ENCODE assay signal across 15 cellular contexts in the genomic region with DNA sequence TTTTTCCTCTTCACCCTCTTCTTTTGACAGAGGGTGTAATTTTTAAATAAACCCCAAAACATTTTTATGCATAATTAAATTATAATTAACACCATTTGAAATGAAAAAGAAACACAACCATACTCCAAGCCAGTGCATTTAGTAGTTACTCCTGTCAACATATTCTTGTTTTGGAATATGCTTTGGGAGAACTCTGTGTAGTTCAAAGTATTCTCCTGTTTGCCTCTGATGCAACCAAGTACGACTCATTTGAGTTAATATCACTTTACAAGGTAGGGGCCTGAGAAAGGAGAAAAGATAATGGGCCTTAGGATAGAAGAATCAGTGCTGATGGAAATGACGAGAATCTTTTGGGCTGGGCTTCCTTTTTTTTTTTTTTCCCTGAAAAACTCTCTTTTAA. TPM values are rescaled to one million over a fixed set of nuclear protein-coding genes. Genes with fewer than 3 reads are reported as not detected.
DNase-seq lines count a peak whose midpoint lies in the region; ATAC-seq and TF ChIP-seq lines count a peak whose summit lies in the region.
"Had no signal": no experiment of that assay in that cellular context is flagged by ENCODE, and none has a peak within 500 bp of the region (broad histone marks: within the 10 kb centered on the region; RNA-seq: fewer than 3 reads in every experiment).

No MANE protein-coding gene starts in this region.

- H3K4me1 Mint-ChIP-seq in mesothelial cell of epicardium: peaks cover 38% of the 10 kb centered on the region

- ATAC-seq in GM18867 (IDR thresholded peaks at IDR 0.05; ENCODE audit: unreplicated experiment) (no peak), GM18873 (IDR thresholded peaks at IDR 0.05; ENCODE audit: low FRiP score, unreplicated experiment) (no peak), GM21381 (IDR thresholded peaks at IDR 0.05; ENCODE audit: unreplicated experiment) (no peak)
- ATAC-seq: activated T-cell treated with anti-CD3 and anti-CD28 coated beads, Interleukin-2, amount 50 U/mL, for 72 hours; stimulated activated memory B cell treated with anti-CD40 and anti-IgM and Interleukin-4, amounts not matched to agents 10 μg/mL and 1 μg/mL and 100 μg/mL, for 72 hours had no signal

- peak overlapping the region; percentile 95 for H3K4me3 ChIP-seq in AG10803 (ENCODE audit: low read length)
- peak overlapping the region; percentile 74 for H3K4me3 ChIP-seq in ectodermal cell (ENCODE audit: insufficient read depth, low read depth, low read length)
- H3K4me3 ChIP-seq: BLaER1 had no signal

- peak overlapping the region; percentile 72 for H3K27ac Mint-ChIP-seq in mesothelial cell of epicardium
- H3K27ac Mint-ChIP-seq: activated T-cell treated with anti-CD3 and anti-CD28 coated beads, Interleukin-2, amount 50 U/mL, for 72 hours; IgD-negative memory B cell; stimulated activated memory B cell treated with anti-CD40 and anti-IgM and Interleukin-4, amounts not matched to agents 10 μg/mL and 1 μg/mL and 100 μg/mL, for 72 hours had no signal

- no peak for TF ChIP-seq CTCF in AG10803 (conservative IDR thresholded peaks at IDR 0.05; ENCODE audit: low read length)
- no peak for TF ChIP-seq CTCF in mesothelial cell of epicardium (IDR thresholded peaks at IDR 0.05; ENCODE audit: unreplicated experiment)

- no peaks in the 10 kb centered on the region for H3K36me3 Mint-ChIP-seq in mesothelial cell of epicardium
- H3K36me3 Mint-ChIP-seq: IgD-negative memory B cell; stimulated activated memory B cell treated with anti-CD40 and anti-IgM and Interleukin-4, amounts not matched to agents 10 μg/mL and 1 μg/mL and 100 μg/mL, for 72 hours had no signal

- 50 to 76% methylated on average over 1 to 2 of the region's 2 CpGs for WGBS in ectodermal cell, 2 experiments

- peak overlapping the region; percentile 32 for H3K4me3 Mint-ChIP-seq in mesothelial cell of epicardium
- H3K4me3 Mint-ChIP-seq: IgD-negative memory B cell; stimulated activated memory B cell treated with anti-CD40 and anti-IgM and Interleukin-4, amounts not matched to agents 10 μg/mL and 1 μg/mL and 100 μg/mL, for 72 hours had no signal

- no peaks in the 10 kb centered on the region for H3K27me3 Mint-ChIP-seq in mesothelial cell of epicardium (ENCODE audit: low read depth)

- H3K36me3 ChIP-seq in ectodermal cell (ENCODE audit: control insufficient read depth, insufficient read depth, low read length): no peaks in the 10 kb centered on the region
- H3K36me3 ChIP-seq: BLaER1, Peyer's patch had no signal

- no peaks in the 10 kb centered on the region for H3K27me3 ChIP-seq in ectodermal cell (ENCODE audit: control insufficient read depth, insufficient read depth, low read length, poor library complexity, severe bottlenecking)
- H3K27me3 ChIP-seq: Peyer's patch had no signal

- no peaks in the 10 kb centered on the region for H3K9me3 Mint-ChIP-seq in mesothelial cell of epicardium
- H3K9me3 Mint-ChIP-seq: activated T-cell treated with anti-CD3 and anti-CD28 coated beads, Interleukin-2, amount 50 U/mL, for 72 hours; stimulated activated memory B cell treated with anti-CD40 and anti-IgM and Interleukin-4, amounts not matched to agents 10 μg/mL and 1 μg/mL and 100 μg/mL, for 72 hours had no signal

- H3K4me1 ChIP-seq in ectodermal cell (ENCODE audit: control insufficient read depth, insufficient read depth, low read length): peaks cover 13% of the 10 kb centered on the region

- no peaks in the 10 kb centered on the region for H3K9me3 ChIP-seq in ectodermal cell (ENCODE audit: control insufficient read depth, low read length)
- H3K9me3 ChIP-seq: BLaER1, Peyer's patch had no signal

- H3K27ac ChIP-seq in ectodermal cell (ENCODE audit: insufficient read depth, low read depth, low read length, poor library complexity, severe bottlenecking): no peak overlapping the region
- H3K27ac ChIP-seq: BLaER1, Peyer's patch had no signal

- DNase-seq in AG10803 (ENCODE audit: low read depth): no peak
- peak; percentile 45 for DNase-seq in M059J (ENCODE audit: low read depth)
- no peak for DNase-seq in mesothelial cell of epicardium (ENCODE audit: low spot score in 2 of 2, unreplicated experiment in 2 of 2)
- no peak for DNase-seq in NCI-H82 (lab: John Stamatoyannopoulos, UW)
- DNase-seq: activated T-cell treated with anti-CD3 and anti-CD28 coated beads, Interleukin-2, amount 50 U/mL, for 72 hours; cerebellar nuclear complex; NCI-H1930; Peyer's patch had no signal

RNA-seq across cellular contexts. Expression of a gene that starts 2.7 kb away (rescaled TPM):
- total RNA-seq in M059J (2014; rRNA removed; shearing (Covaris generic)): 10.3 and 12.3 TPM in 2 replicates
- 152 TPM for polyA plus RNA-seq in ectodermal cell (2013, experiment 1 of 4)
- polyA plus RNA-seq in ectodermal cell (2013, experiment 2 of 4): 180 TPM
- polyA plus RNA-seq in ectodermal cell (2013, experiment 3 of 4): 111 TPM
- 126 TPM for polyA plus RNA-seq in ectodermal cell (2013, experiment 4 of 4)
- 42.9 to 45.4 TPM (median 44.3 TPM) in 3 replicates for total RNA-seq in mesothelial cell of epicardium
- polyA plus RNA-seq: IgD-negative memory B cell had no signal
